ENCODE assay signal across 11 cellular contexts in genomic region chr1:225466848-225467192, GRCh38. TPM values are rescaled to one million over a fixed set of nuclear protein-coding genes. Genes with fewer than 3 reads are reported as not detected.
A peak's percentile ranks its signal among the peaks of the same experiment; 100 is the strongest.
DNase-seq lines count a peak whose midpoint lies in the region; ATAC-seq and TF ChIP-seq lines count a peak whose summit lies in the region.
"Had no signal": no experiment of that assay in that cellular context is flagged by ENCODE, and none has a peak within 500 bp of the region (broad histone marks: within the 10 kb centered on the region; RNA-seq: fewer than 3 reads in every experiment).

No MANE protein-coding gene starts in this region.

- H3K36me3 ChIP-seq in Peyer's patch (no peaks in the 10 kb centered on the region), stomach smooth muscle (ENCODE audit: control insufficient read depth in 2 of 2, insufficient read depth in 2 of 2, low read length in 2 of 2) (no peaks in the 10 kb centered on the region)
- H3K36me3 ChIP-seq: right atrium auricular region, WERI-Rb-1 had no signal

- H3K9ac ChIP-seq in stomach smooth muscle (ENCODE audit: low read length in 2 of 2) = no peak overlapping the region

- no peaks in the 10 kb centered on the region for H3K27me3 Mint-ChIP-seq in activated T-cell treated with anti-CD3 and anti-CD28 coated beads, Interleukin-2, amount 50 U/mL, for 24 hours
- peaks cover 11% of the 10 kb centered on the region for H3K27me3 Mint-ChIP-seq in glutamatergic neuron (ENCODE audit: unreplicated experiment)

- H3K36me3 Mint-ChIP-seq in activated T-cell treated with anti-CD3 and anti-CD28 coated beads, Interleukin-2, amount 50 U/mL, for 24 hours (ENCODE audit: low read depth) = peaks cover 3% of the 10 kb centered on the region
- no peaks in the 10 kb centered on the region for H3K36me3 Mint-ChIP-seq in glutamatergic neuron (ENCODE audit: unreplicated experiment)

- H3K9me3 ChIP-seq in Peyer's patch = no peaks in the 10 kb centered on the region
- H3K9me3 ChIP-seq in stomach smooth muscle (ENCODE audit: control insufficient read depth in 2 of 2, low read length in 2 of 2) = no peaks in the 10 kb centered on the region
- H3K9me3 ChIP-seq: right atrium auricular region had no signal

- peaks cover 0 to 15% (median 4%) of the 10 kb centered on the region in 4 donors for H3K4me1 ChIP-seq in Peyer's patch
- H3K4me1 ChIP-seq in stomach smooth muscle (ENCODE audit: control insufficient read depth, insufficient read depth, low read length) = peaks cover 75% of the 10 kb centered on the region

- H3K9me3 Mint-ChIP-seq in activated T-cell treated with anti-CD3 and anti-CD28 coated beads, Interleukin-2, amount 50 U/mL, for 24 hours = no peaks in the 10 kb centered on the region
- H3K9me3 Mint-ChIP-seq in glutamatergic neuron (ENCODE audit: unreplicated experiment) = peaks cover 8% of the 10 kb centered on the region

- H3K27me3 ChIP-seq in Peyer's patch (no peaks in the 10 kb centered on the region), stomach smooth muscle (ENCODE audit: control insufficient read depth in 1 of 2, insufficient read depth in 2 of 2, low read length in 2 of 2) (no peaks in the 10 kb centered on the region)
- H3K27me3 ChIP-seq: right atrium auricular region had no signal

- no peak for TF ChIP-seq CTCF in Peyer's patch (IDR thresholded peaks at IDR 0.05)
- TF ChIP-seq CTCF in glutamatergic neuron (IDR thresholded peaks at IDR 0.05; ENCODE audit: partially characterized antibody, unreplicated experiment) = no peak

- H3K27ac ChIP-seq in Peyer's patch (peak overlapping the region; percentile 74 to 95 (median 87)), stomach smooth muscle (ENCODE audit: low read length) (peak overlapping the region; percentile 76)
- H3K27ac ChIP-seq: WERI-Rb-1 had no signal

- DNase-seq in activated T-cell treated with anti-CD3 and anti-CD28 coated beads, Interleukin-2, amount 50 U/mL, for 24 hours = no peak
- DNase-seq in activated T-cell treated with anti-CD3 and anti-CD28 coated beads, Interleukin-2, amount 50 U/mL, for 48 hours = no peak
- DNase-seq in Peyer's patch (no peak), glutamatergic neuron (no peak), DMS153 treated with DMSO at 0.1 percent for 48 hours (lab: John Stamatoyannopoulos, UW; ENCODE audit: unreplicated experiment) (no peak), dedifferentiated amniotic fluid mesenchymal stem cell (ENCODE audit: extremely low spot score) (no peak)
- DNase-seq: cortex of kidney, WERI-Rb-1 had no signal

- H3K4me1 Mint-ChIP-seq in activated T-cell treated with anti-CD3 and anti-CD28 coated beads, Interleukin-2, amount 50 U/mL, for 24 hours (ENCODE audit: low read depth) = peaks cover 36% of the 10 kb centered on the region
- H3K4me1 Mint-ChIP-seq in glutamatergic neuron (ENCODE audit: low read depth, unreplicated experiment) = peaks cover 46% of the 10 kb centered on the region

- no peak for TF ChIP-seq POLR2A in Peyer's patch (IDR thresholded peaks at IDR 0.05)

- peak overlapping the region; percentile 91 for H3K4me3 Mint-ChIP-seq in activated T-cell treated with anti-CD3 and anti-CD28 coated beads, Interleukin-2, amount 50 U/mL, for 24 hours
- H3K4me3 Mint-ChIP-seq in glutamatergic neuron (ENCODE audit: unreplicated experiment) = peak overlapping the region; percentile 12

- H3K27ac Mint-ChIP-seq in activated T-cell treated with anti-CD3 and anti-CD28 coated beads, Interleukin-2, amount 50 U/mL, for 24 hours = peak overlapping the region; percentile 98
- no peak overlapping the region for H3K27ac Mint-ChIP-seq in glutamatergic neuron (ENCODE audit: unreplicated experiment)

- peak overlapping the region in 1 of 4 donors; percentile 56 for H3K4me3 ChIP-seq in Peyer's patch
- H3K4me3 ChIP-seq in stomach smooth muscle (ENCODE audit: low read length in 2 of 2) = peak overlapping the region in 1 of 2 donors; percentile 55

- no peak for ATAC-seq in GM18502 (IDR thresholded peaks at IDR 0.05; ENCODE audit: poor library complexity, unreplicated experiment)

RNA-seq across cellular contexts. Expression of gene LBR, which starts 39.0 kb away (rescaled TPM):
- total RNA-seq in Peyer's patch = 10 to 100 TPM; 36.3 to 75.1 (median 45.1) TPM
- total RNA-seq in glutamatergic neuron (ENCODE audit: unreplicated experiment) = 93.9 TPM
